In genomic region chr18:42178381-42179080, GRCh38 we compare ENCODE assay signal across 31 cellular contexts.
DNase-seq lines count a peak whose midpoint lies in the region; ATAC-seq, FAIRE-seq and TF ChIP-seq lines count a peak whose summit lies in the region.
"Had no signal": no experiment of that assay in that cellular context is flagged by ENCODE, and none has a peak within 500 bp of the region (broad histone marks: within the 10 kb centered on the region; RNA-seq: fewer than 3 reads in every experiment).

No MANE protein-coding gene starts in this region.

- no peaks in the 10 kb centered on the region for H3K27me3 ChIP-seq in A673 (replicated peaks; ENCODE audit: insufficient read depth, low read depth, low read length, poor library complexity)
- H3K27me3 ChIP-seq: MG63, SJSA1 had no signal

- DNase-seq in A673 (ENCODE audit: low spot score) (peak; percentile 29), D721Med (ENCODE audit: insufficient read length, low spot score) (no peak), NCI-H446 treated with DMSO at 0.1 percent for 48 hours (lab: John Stamatoyannopoulos, UW) (peak; percentile 94), cerebellum (ENCODE audit: low spot score) (peak; percentile 18), HUDEP-2 (lab: John Stamatoyannopoulos, UW; ENCODE audit: unreplicated experiment in 76 of 76) (no peak), NOMO-1 treated with DMSO at 0.1 percent for 48 hours (lab: John Stamatoyannopoulos, UW; ENCODE audit: unreplicated experiment) (no peak)
- no peak for DNase-seq in activated T-helper 2 cell treated with anti-CD3 and anti-CD28 coated beads, Interferon-gamma antibody, Interleukin-2, Interleukin-4, amounts not matched to agents 10 μg/mL and 5 μg/mL and 100 μg/mL, durations not matched to agents 14 hours and 24 hours and 36 hours (ENCODE audit: low spot score)
- DNase-seq: Caco-2; CD8-positive, alpha-beta T cell; DMS153; DND-41; H9; KBM-7; MG63; NCI-H1105 treated with DMSO at 0.1 percent for 48 hours; NCI-H2029 treated with DMSO at 0.1 percent for 48 hours; NCI-H510A; NCI-H748 treated with DMSO at 0.1 percent for 48 hours; NK-92 treated with Interleukin-12 subunit alpha and Interleukin-12 subunit beta, amount 100 ng/mL, for 24 hours; PC-9; Right ventricle myocardium superior; RPMI8226; T-cell had no signal

- intact Hi-C loops in A673 (cut with micrococcal nuclease; ENCODE audit: unreplicated experiment), result no loop called here
- intact Hi-C loops in activated T-helper 2 cell treated with anti-CD3 and anti-CD28 coated beads, Interferon-gamma antibody, Interleukin-2, Interleukin-4, amounts not matched to agents 10 μg/mL and 5 μg/mL and 100 μg/mL, durations not matched to agents 14 hours and 24 hours and 36 hours (cut with micrococcal nuclease), result no loop called here

- TF ChIP-seq CTCF in A673 (conservative IDR thresholded peaks at IDR 0.05; ENCODE audit: low read depth, low read length), result no peak
- no peak for TF ChIP-seq CTCF in D721Med (IDR thresholded peaks at IDR 0.05; ENCODE audit: insufficient read depth, missing control alignments)

- no peak overlapping the region for H3K27ac Mint-ChIP-seq in stimulated activated memory B cell treated with anti-CD40 and anti-IgM and Interleukin-4, amounts not matched to agents 10 μg/mL and 1 μg/mL and 100 μg/mL, for 72 hours
- H3K27ac Mint-ChIP-seq in activated T-helper 2 cell treated with anti-CD3 and anti-CD28 coated beads, Interferon-gamma antibody, Interleukin-2, Interleukin-4, amounts not matched to agents 10 μg/mL and 5 μg/mL and 100 μg/mL, durations not matched to agents 14 hours and 24 hours and 36 hours, result no peak overlapping the region
- H3K27ac Mint-ChIP-seq: B cell; CD8-positive, alpha-beta T cell; GM23338; H9; T-cell had no signal

- H3K27me3 Mint-ChIP-seq in stimulated activated memory B cell treated with anti-CD40 and anti-IgM and Interleukin-4, amounts not matched to agents 10 μg/mL and 1 μg/mL and 100 μg/mL, for 72 hours, result no peaks in the 10 kb centered on the region
- H3K27me3 Mint-ChIP-seq in activated T-helper 2 cell treated with anti-CD3 and anti-CD28 coated beads, Interferon-gamma antibody, Interleukin-2, Interleukin-4, amounts not matched to agents 10 μg/mL and 5 μg/mL and 100 μg/mL, durations not matched to agents 14 hours and 24 hours and 36 hours (ENCODE audit: low read depth), result no peaks in the 10 kb centered on the region
- H3K27me3 Mint-ChIP-seq: T-cell had no signal

- H3K36me3 Mint-ChIP-seq in stimulated activated memory B cell treated with anti-CD40 and anti-IgM and Interleukin-4, amounts not matched to agents 10 μg/mL and 1 μg/mL and 100 μg/mL, for 72 hours, result no peaks in the 10 kb centered on the region
- H3K36me3 Mint-ChIP-seq in activated T-helper 2 cell treated with anti-CD3 and anti-CD28 coated beads, Interferon-gamma antibody, Interleukin-2, Interleukin-4, amounts not matched to agents 10 μg/mL and 5 μg/mL and 100 μg/mL, durations not matched to agents 14 hours and 24 hours and 36 hours (ENCODE audit: low read depth), result no peaks in the 10 kb centered on the region
- H3K36me3 Mint-ChIP-seq: CD8-positive, alpha-beta T cell; T-cell had no signal

- CTCF ChIA-PET in A673 (lab: Charles Lee), result no interaction called here

- H3K4me1 ChIP-seq in A673 (ENCODE audit: insufficient read depth, low read length, poor library complexity, severe bottlenecking), result no peaks in the 10 kb centered on the region
- H3K4me1 ChIP-seq: Caco-2 had no signal

- H3K9me3 ChIP-seq in A673 (ENCODE audit: low read depth, low read length, poor library complexity, severe bottlenecking), result no peaks in the 10 kb centered on the region
- H3K9me3 ChIP-seq: Caco-2, MG63, SJSA1 had no signal

- peak; percentile 93 for FAIRE-seq in D721Med (lab: Jason Lieb, UNC)
- FAIRE-seq: A204.1, GM18507, HTR-8/SVneo had no signal

- no peaks in the 10 kb centered on the region for H3K9me3 Mint-ChIP-seq in stimulated activated memory B cell treated with anti-CD40 and anti-IgM and Interleukin-4, amounts not matched to agents 10 μg/mL and 1 μg/mL and 100 μg/mL, for 72 hours
- H3K9me3 Mint-ChIP-seq in activated T-helper 2 cell treated with anti-CD3 and anti-CD28 coated beads, Interferon-gamma antibody, Interleukin-2, Interleukin-4, amounts not matched to agents 10 μg/mL and 5 μg/mL and 100 μg/mL, durations not matched to agents 14 hours and 24 hours and 36 hours, result no peaks in the 10 kb centered on the region
- H3K9me3 Mint-ChIP-seq: CD8-positive, alpha-beta T cell; GM23338; H9; T-cell had no signal

- ATAC-seq in stimulated activated memory B cell treated with anti-CD40 and anti-IgM and Interleukin-4, amounts not matched to agents 10 μg/mL and 1 μg/mL and 100 μg/mL, for 72 hours, result no peak
- ATAC-seq: CD8-positive, alpha-beta T cell; GM23338; T-cell had no signal

- no peaks in the 10 kb centered on the region for H3K4me1 Mint-ChIP-seq in stimulated activated memory B cell treated with anti-CD40 and anti-IgM and Interleukin-4, amounts not matched to agents 10 μg/mL and 1 μg/mL and 100 μg/mL, for 72 hours
- H3K4me1 Mint-ChIP-seq in activated T-helper 2 cell treated with anti-CD3 and anti-CD28 coated beads, Interferon-gamma antibody, Interleukin-2, Interleukin-4, amounts not matched to agents 10 μg/mL and 5 μg/mL and 100 μg/mL, durations not matched to agents 14 hours and 24 hours and 36 hours (ENCODE audit: low read depth), result no peaks in the 10 kb centered on the region
- H3K4me1 Mint-ChIP-seq: B cell, GM23338, H9, T-cell had no signal

- POLR2A ChIA-PET in A673 (lab: Charles Lee; ENCODE audit: low non-redundant PET), result no interaction called here

- H3K4me3 ChIP-seq in A673 (ENCODE audit: low read depth, low read length, poor library complexity, severe bottlenecking), result no peak overlapping the region
- H3K4me3 ChIP-seq: GM23338, MG63, PC-9, SJSA1 had no signal

- peak overlapping the region; percentile 1 for H3K27ac ChIP-seq in A673 (ENCODE audit: low read depth, low read length, poor library complexity, severe bottlenecking)
- H3K27ac ChIP-seq: C4-2B, PC-9, SJSA1 had no signal

- no peaks in the 10 kb centered on the region for H3K36me3 ChIP-seq in A673 (ENCODE audit: insufficient read depth, low read length, poor library complexity, severe bottlenecking)
- H3K36me3 ChIP-seq: MG63, SJSA1 had no signal

- BruUV-seq in A673 (replicated peaks; lab: Mats Ljungman, UMichigan), result no TSS peak

- no peak overlapping the region for H3K4me3 Mint-ChIP-seq in stimulated activated memory B cell treated with anti-CD40 and anti-IgM and Interleukin-4, amounts not matched to agents 10 μg/mL and 1 μg/mL and 100 μg/mL, for 72 hours
- H3K4me3 Mint-ChIP-seq in activated T-helper 2 cell treated with anti-CD3 and anti-CD28 coated beads, Interferon-gamma antibody, Interleukin-2, Interleukin-4, amounts not matched to agents 10 μg/mL and 5 μg/mL and 100 μg/mL, durations not matched to agents 14 hours and 24 hours and 36 hours (ENCODE audit: low read depth), result no peak overlapping the region
- H3K4me3 Mint-ChIP-seq: B cell; CD8-positive, alpha-beta T cell; GM23338; H9; T-cell had no signal

Comparison
In these comparisons a context has a peak if more than half of its experiments do, and no peak if none do; other contexts are left out.
1. DNase-seq: peak in A673 (single experiment), NCI-H446 treated with DMSO at 0.1 percent for 48 hours (single experiment) and cerebellum (single experiment); none in D721Med (single experiment), HUDEP-2 (0 of 76), activated T-helper 2 cell treated with anti-CD3 and anti-CD28 coated beads, Interferon-gamma antibody, Interleukin-2, Interleukin-4, amounts not matched to agents 10 μg/mL and 5 μg/mL and 100 μg/mL, durations not matched to agents 14 hours and 24 hours and 36 hours (single experiment) and NOMO-1 treated with DMSO at 0.1 percent for 48 hours (single experiment).